ENCODE assay signal across 17 cellular contexts in the genomic region with DNA sequence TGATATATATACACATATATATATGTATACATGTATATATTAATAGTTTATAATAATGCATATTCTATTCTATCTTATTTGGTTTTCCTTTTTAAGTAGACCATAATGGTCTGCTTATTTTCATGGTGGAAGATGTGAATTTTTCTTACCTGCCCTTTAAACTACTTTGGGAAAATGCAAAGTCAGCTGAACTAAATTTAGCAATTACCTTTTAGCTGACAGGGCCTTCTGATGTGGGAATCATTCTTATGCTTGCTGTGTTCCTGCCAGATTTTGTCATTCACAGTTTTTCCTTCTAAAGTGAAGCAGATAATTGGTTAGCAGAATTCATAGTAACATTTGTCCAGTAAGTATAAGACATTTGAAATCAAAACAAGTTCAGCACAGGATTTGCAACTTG.
DNase-seq lines count a peak whose midpoint lies in the region; ATAC-seq, FAIRE-seq and TF ChIP-seq lines count a peak whose summit lies in the region.
"Had no signal": no experiment of that assay in that cellular context is flagged by ENCODE, and none has a peak within 500 bp of the region (broad histone marks: within the 10 kb centered on the region; RNA-seq: fewer than 3 reads in every experiment).

No MANE protein-coding gene starts in this region.

- CTCF ChIA-PET in HepG2 (lab: Yijun Ruan, JAX; ENCODE audit: low intra/inter-chr PET ratio, low total read pairs) (no interaction called here), T-cell (lab: Charles Lee) (no interaction called here)

- H3K4me3 ChIP-seq in HepG2 (replicated peaks in 1 of 3; ENCODE audit: insufficient read depth in 1 of 3, low read depth in 2 of 3, low read length in 3 of 3) (no peak overlapping the region), right lobe of liver (no peak overlapping the region), KMS-11 (IDR thresholded peaks at IDR 0.05; ENCODE audit: insufficient read depth, low read depth, low read length) (no peak overlapping the region), parathyroid adenoma (ENCODE audit: low read depth, low read length) (peak overlapping the region; percentile 22)
- H3K4me3 ChIP-seq: GM23248 had no signal

- peak overlapping the region; percentile 12 to 33 for H3K27ac Mint-ChIP-seq in T-cell
- H3K27ac Mint-ChIP-seq: CD4-positive, alpha-beta T cell had no signal

- H3K9ac ChIP-seq in HepG2 (ENCODE audit: insufficient read depth, low read depth, low read length) (no peak overlapping the region), KMS-11 (no peak overlapping the region), parathyroid adenoma (no peak overlapping the region)
- H3K9ac ChIP-seq: GM23248 had no signal

- no peaks in the 10 kb centered on the region for H3K9me3 Mint-ChIP-seq in T-cell
- H3K9me3 Mint-ChIP-seq: CD4-positive, alpha-beta T cell had no signal

- in situ Hi-C loops in HepG2 (cut with HindIII; ENCODE audit: extremely low pct_ligation_motif_present, low pct_unique_long_range_greater_than_20kb), result no loop called here

- H4K20me1 ChIP-seq in HepG2 (ENCODE audit: insufficient read depth, low read length) (no peaks in the 10 kb centered on the region), KMS-11 (ENCODE audit: insufficient read depth) (no peaks in the 10 kb centered on the region)

- H3K4me1 ChIP-seq in HepG2 (ENCODE audit: insufficient read depth, low read length) (no peaks in the 10 kb centered on the region), right lobe of liver (no peaks in the 10 kb centered on the region), KMS-11 (ENCODE audit: low read depth, poor library complexity, severe bottlenecking) (peaks cover 10% of the 10 kb centered on the region), parathyroid adenoma (no peaks in the 10 kb centered on the region)
- H3K4me1 ChIP-seq: Caco-2 had no signal

- no peaks in the 10 kb centered on the region for H3K79me2 ChIP-seq in HepG2 (ENCODE audit: insufficient read depth, low read length)
- H3K79me2 ChIP-seq in KMS-11 (ENCODE audit: insufficient read depth, low read depth), result no peaks in the 10 kb centered on the region
- H3K79me2 ChIP-seq in parathyroid adenoma, result no peaks in the 10 kb centered on the region

- POLR2A ChIA-PET in HepG2 (lab: Yijun Ruan, JAX) (no interaction called here), T-cell (lab: Charles Lee) (no interaction called here)

- no TSS peak for BruUV-seq in HepG2 (replicated peaks; lab: Mats Ljungman, UMichigan)

- TF ChIP-seq CTCF in HepG2 (CRISPR knock-in tag; IDR thresholded peaks at IDR 0.05), result no peak
- no peak for TF ChIP-seq CTCF in right lobe of liver (IDR thresholded peaks at IDR 0.05)
- TF ChIP-seq CTCF in KMS-11 (conservative IDR thresholded peaks at IDR 0.05; ENCODE audit: low read depth, low read length), result no peak
- no peak for TF ChIP-seq CTCF in parathyroid adenoma (IDR thresholded peaks at IDR 0.05)

- FAIRE-seq in HepG2 (lab: Jason Lieb, UNC), result no peak
- FAIRE-seq: D721Med, G401.6, GM12891, H54 had no signal

- H2AFZ ChIP-seq in HepG2 (ENCODE audit: low read length) (no peak overlapping the region), KMS-11 (ENCODE audit: low read depth) (no peak overlapping the region), parathyroid adenoma (no peak overlapping the region)
- H2AFZ ChIP-seq: GM23248 had no signal

- H3K4me2 ChIP-seq in HepG2 (ENCODE audit: low read depth, low read length) (no peak overlapping the region), KMS-11 (0 out of 2 replicates have a peak overlapping the region, but pooled peaks have one; percentile 42), parathyroid adenoma (ENCODE audit: low read length) (no peak overlapping the region)

- DNase-seq in HepG2 (ENCODE audit: low spot score) (no peak), right lobe of liver (no peak), T-cell (no peak)
- no peak for DNase-seq in activated T-cell treated with anti-CD3 and anti-CD28 coated beads, Interleukin-2, amount 50 U/mL, for 48 hours
- DNase-seq in activated CD4-positive, alpha-beta T cell treated with anti-CD3 and anti-CD28 coated beads for 48 hours, result no peak
- DNase-seq: AML-193; Caco-2; CD4-positive, alpha-beta T cell; GM23248; HCEC 1CT had no signal

- H3K27ac ChIP-seq in HepG2 (ENCODE audit: extremely low read length, insufficient read depth, low read length) (no peak overlapping the region), right lobe of liver (no peak overlapping the region), KMS-11 (no peak overlapping the region), parathyroid adenoma (no peak overlapping the region)
- H3K27ac ChIP-seq: C4-2B, GM23248 had no signal

- TF ChIP-seq EP300 in HepG2 (IDR thresholded peaks at IDR 0.05; ENCODE audit: low read depth in 2 of 2, low read length in 2 of 2), result no peak
- no peak for TF ChIP-seq EP300 in HepG2 (CRISPR knock-in tag; IDR thresholded peaks at IDR 0.05; ENCODE audit: borderline replicate concordance)

- no peaks in the 10 kb centered on the region for H3K27me3 Mint-ChIP-seq in T-cell
- H3K27me3 Mint-ChIP-seq: CD4-positive, alpha-beta T cell had no signal

- peaks cover 9 to 18% (median 13%) of the 10 kb centered on the region in 3 donors for H3K4me1 Mint-ChIP-seq in T-cell

- no peaks in the 10 kb centered on the region; a peak in 1 of 5 replicates for H3K27me3 ChIP-seq in HepG2 (ENCODE audit: control insufficient read depth in 1 of 2, insufficient read depth in 2 of 2, low read length in 2 of 2)
- no peaks in the 10 kb centered on the region for H3K27me3 ChIP-seq in right lobe of liver
- no peaks in the 10 kb centered on the region for H3K27me3 ChIP-seq in KMS-11 (ENCODE audit: insufficient read depth, low read depth)
- no peaks in the 10 kb centered on the region for H3K27me3 ChIP-seq in parathyroid adenoma (ENCODE audit: control insufficient read depth, insufficient read depth, low read length)

- H3K4me3 Mint-ChIP-seq in T-cell, result no peak overlapping the region
- H3K4me3 Mint-ChIP-seq: CD4-positive, alpha-beta T cell had no signal

- ATAC-seq in HepG2 (no peak), right lobe of liver (no peak), T-cell (replicated peaks in 1 of 4) (no peak)

- peaks cover 4% of the 10 kb centered on the region for H3K36me3 Mint-ChIP-seq in T-cell

- H3K36me3 ChIP-seq in HepG2 (replicated peaks in 1 of 2; ENCODE audit: control insufficient read depth in 1 of 2, insufficient read depth in 2 of 2, low read length in 2 of 2), result no peaks in the 10 kb centered on the region
- no peaks in the 10 kb centered on the region for H3K36me3 ChIP-seq in right lobe of liver
- H3K36me3 ChIP-seq in KMS-11 (ENCODE audit: insufficient read depth), result no peaks in the 10 kb centered on the region
- H3K36me3 ChIP-seq in parathyroid adenoma (ENCODE audit: control insufficient read depth, insufficient read depth, low read length), result no peaks in the 10 kb centered on the region

- TF ChIP-seq RAD21 in HepG2 (CRISPR knock-in tag; IDR thresholded peaks at IDR 0.05), result no peak

- intact Hi-C loops in HepG2 (cut with micrococcal nuclease; ENCODE audit: unreplicated experiment), result no loop called here
- intact Hi-C loops in right lobe of liver (cut with DNase I), result no loop called here

- TF ChIP-seq POLR2A in HepG2 (IDR thresholded peaks at IDR 0.05; ENCODE audit: insufficient read depth in 1 of 2, low read depth in 2 of 2, low read length in 2 of 2), result no peak
- no peak for TF ChIP-seq POLR2A in right lobe of liver (IDR thresholded peaks at IDR 0.05)

- H3K9me3 ChIP-seq in HepG2 (ENCODE audit: low read length), result no peaks in the 10 kb centered on the region
- no peaks in the 10 kb centered on the region for H3K9me3 ChIP-seq in right lobe of liver
- H3K9me3 ChIP-seq in parathyroid adenoma (ENCODE audit: control insufficient read depth, low read length), result no peaks in the 10 kb centered on the region
- H3K9me3 ChIP-seq: Caco-2 had no signal

TF ChIP-seq in HepG2, 621 proteins besides CTCF, POLR2A, EP300 and RAD21:
- TF ChIP-seq, protein P1, sequence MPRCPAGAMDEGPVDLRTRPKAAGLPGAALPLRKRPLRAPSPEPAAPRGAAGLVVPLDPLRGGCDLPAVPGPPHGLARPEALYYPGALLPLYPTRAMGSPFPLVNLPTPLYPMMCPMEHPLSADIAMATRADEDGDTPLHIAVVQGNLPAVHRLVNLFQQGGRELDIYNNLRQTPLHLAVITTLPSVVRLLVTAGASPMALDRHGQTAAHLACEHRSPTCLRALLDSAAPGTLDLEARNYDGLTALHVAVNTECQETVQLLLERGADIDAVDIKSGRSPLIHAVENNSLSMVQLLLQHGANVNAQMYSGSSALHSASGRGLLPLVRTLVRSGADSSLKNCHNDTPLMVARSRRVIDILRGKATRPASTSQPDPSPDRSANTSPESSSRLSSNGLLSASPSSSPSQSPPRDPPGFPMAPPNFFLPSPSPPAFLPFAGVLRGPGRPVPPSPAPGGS (CRISPR knock-in tag; IDR thresholded peaks at IDR 0.05), result no peak
- TF ChIP-seq ZNF550 (CRISPR knock-in tag; IDR thresholded peaks at IDR 0.05; ENCODE audit: borderline replicate concordance), result no peak
- TF ChIP-seq CEBPB (IDR thresholded peaks at IDR 0.05; ENCODE audit: borderline replicate concordance, low read depth, low read length), result no peak
- peak; percentile 81 for TF ChIP-seq MAFF (IDR thresholded peaks at IDR 0.05; ENCODE audit: low read depth, low read length)
- peak; percentile 69 to 84 for TF ChIP-seq MAFK (conservative IDR thresholded peaks at IDR 0.05 in 1 of 2, IDR thresholded peaks at IDR 0.05 in 1 of 2; ENCODE audit: low read length in 2 of 2)
